Comparison of ENCODE assay signal across 26 cellular contexts in genomic region chr16:31016018-31016417, GRCh38. TPM values are rescaled to one million over a fixed set of nuclear protein-coding genes. Genes with fewer than 3 reads are reported as not detected.
A peak's percentile ranks its signal among the peaks of the same experiment; 100 is the strongest.
DNase-seq lines count a peak whose midpoint lies in the region; ATAC-seq, FAIRE-seq and TF ChIP-seq lines count a peak whose summit lies in the region.
"Had no signal": no experiment of that assay in that cellular context is flagged by ENCODE, and none has a peak within 500 bp of the region (broad histone marks: within the 10 kb centered on the region; RNA-seq: fewer than 3 reads in every experiment).

No MANE protein-coding gene starts in this region.

- CTCF ChIA-PET in IMR-90 (lab: Yijun Ruan, JAX) = interaction anchor here (0.5 to 0.7 kb wide), 2 partner anchors 31 to 164 kb away, joined by 3 to 4 read pairs; partner anchors contain the start of gene HSD3B7

- dilution Hi-C loops in IMR-90 (cut with HindIII; ENCODE audit: low sequenced_read_pairs, unreplicated experiment) = no loop called here

- no peak for TF ChIP-seq RAD21 in IMR-90 (IDR thresholded peaks at IDR 0.05; ENCODE audit: low read length)

- H3K36me3 ChIP-seq in IMR-90 (ENCODE audit: control insufficient read depth, insufficient read depth, low read length) (no peaks in the 10 kb centered on the region), body of pancreas (replicated peaks in 1 of 2; ENCODE audit: insufficient read depth in 1 of 2, low read depth in 2 of 2) (no peaks in the 10 kb centered on the region), osteoblast (ENCODE audit: insufficient read depth, low read length) (no peaks in the 10 kb centered on the region)
- H3K36me3 ChIP-seq: ascending aorta, heart left ventricle, suprapubic skin had no signal

- no peak for TF ChIP-seq POLR2A in IMR-90 (IDR thresholded peaks at IDR 0.05; ENCODE audit: low read depth, low read length)
- no peak for TF ChIP-seq POLR2A in body of pancreas (IDR thresholded peaks at IDR 0.05)
- no peak for TF ChIP-seq POLR2A in GM12892 (IDR thresholded peaks at IDR 0.05; ENCODE audit: low read depth, low read length)

- FAIRE-seq in D721Med (lab: Jason Lieb, UNC) (no peak), GM12892 (lab: Jason Lieb, UNC) (no peak)
- FAIRE-seq: islet of Langerhans had no signal

- peak overlapping the region; percentile 72 for H2AK9ac ChIP-seq in IMR-90 (replicated peaks; ENCODE audit: low read depth, low read length, poor library complexity)

- H3K4ac ChIP-seq in IMR-90 (ENCODE audit: low read depth, low read length) = no peak overlapping the region

- DNase-seq in D721Med (ENCODE audit: insufficient read length, low spot score) (no peak), IMR-90 (no peak), body of pancreas (peak; percentile 28 to 66 (median 36)), left lobe of liver (ENCODE audit: low spot score) (no peak), LoVo (ENCODE audit: low spot score) (no peak), GM12892 (ENCODE audit: insufficient read length) (no peak), osteoblast (ENCODE audit: insufficient read length, low spot score, missing footprints) (no peak)
- DNase-seq: activated CD4-positive, alpha-beta T cell treated with anti-CD3 and anti-CD28 coated beads for 48 hours; activated naive CD4-positive, alpha-beta T cell treated with anti-CD3 and anti-CD28 coated beads for 36 hours; COR-L47; cortex of kidney; GF-D8; midbrain; NK-92 treated with Interleukin-12 subunit alpha and Interleukin-12 subunit beta, amount 100 ng/mL, for 24 hours; Right ventricle myocardium superior; stimulated activated CD4-positive, alpha-beta T cell treated with anti-CD3 and anti-CD28 coated beads, Interleukin-4, amount 100 ng/mL, for 24 hours; stimulated activated CD8-positive, alpha-beta memory T cell treated with anti-CD3 and anti-CD28 coated beads, Interleukin-4, amount 100 ng/mL, for 48 hours had no signal

- H3K9me3 ChIP-seq in IMR-90 (ENCODE audit: control insufficient read depth, insufficient read depth, low read length) = no peaks in the 10 kb centered on the region
- no peaks in the 10 kb centered on the region for H3K9me3 ChIP-seq in body of pancreas
- no peaks in the 10 kb centered on the region for H3K9me3 ChIP-seq in osteoblast (ENCODE audit: low read depth, low read length)
- H3K9me3 ChIP-seq: ascending aorta, heart left ventricle, suprapubic skin had no signal

- no peak overlapping the region for H4K91ac ChIP-seq in IMR-90 (ENCODE audit: insufficient read depth, low read depth, low read length)

- H3K9ac ChIP-seq in IMR-90 (ENCODE audit: low read depth, low read length) = no peak overlapping the region
- H3K9ac ChIP-seq: KMS-11 had no signal

- ATAC-seq in IMR-90 (ENCODE audit: low read depth) (no peak), body of pancreas (peak; percentile 85), left lobe of liver (peak; percentile 59), HG03432 (IDR thresholded peaks at IDR 0.05; ENCODE audit: unreplicated experiment) (no peak)
- ATAC-seq: heart left ventricle had no signal

- H2BK120ac ChIP-seq in IMR-90 (ENCODE audit: low read depth, low read length) = no peak overlapping the region

- no peaks in the 10 kb centered on the region for H4K20me1 ChIP-seq in IMR-90 (ENCODE audit: insufficient read depth, low read length)
- H4K20me1 ChIP-seq in osteoblast (ENCODE audit: insufficient read depth, low read length) = no peaks in the 10 kb centered on the region

- peaks cover 2% of the 10 kb centered on the region; the same call in 1 of the 2 replicates for H3K4me1 ChIP-seq in IMR-90 (ENCODE audit: control insufficient read depth, insufficient read depth, low read length)
- peaks cover 10% of the 10 kb centered on the region for H3K4me1 ChIP-seq in body of pancreas
- H3K4me1 ChIP-seq in osteoblast (ENCODE audit: insufficient read depth, low read length) = peaks cover 1% of the 10 kb centered on the region
- H3K4me1 ChIP-seq: ascending aorta, heart left ventricle, suprapubic skin had no signal

- BruUV-seq in IMR-90 (replicated peaks; lab: Mats Ljungman, UMichigan) = no TSS peak

- no peaks in the 10 kb centered on the region for H3K9me1 ChIP-seq in IMR-90 (ENCODE audit: insufficient read depth, low read length)

- peaks cover 9% of the 10 kb centered on the region for H3K27me3 ChIP-seq in IMR-90 (ENCODE audit: control insufficient read depth, insufficient read depth, low read length)
- H3K27me3 ChIP-seq in body of pancreas = peaks cover 0 to 8% of the 10 kb centered on the region in 2 donors
- H3K27me3 ChIP-seq in osteoblast (ENCODE audit: insufficient read depth, low read length) = peaks cover 13% of the 10 kb centered on the region
- H3K27me3 ChIP-seq: ascending aorta had no signal

- no peak overlapping the region for H3K14ac ChIP-seq in IMR-90 (replicated peaks; ENCODE audit: low read depth, low read length)

- H3K79me1 ChIP-seq in IMR-90 (ENCODE audit: low read depth in 1 of 2, low read length in 2 of 2) = 0 out of 4 replicates have a peak, but pooled peaks cover 0 to 2% of the 10 kb centered on the region in 2 experiments

- no peaks in the 10 kb centered on the region for H3K79me2 ChIP-seq in osteoblast (ENCODE audit: insufficient read depth, low read length)

- TF ChIP-seq CTCF in D721Med (IDR thresholded peaks at IDR 0.05; ENCODE audit: insufficient read depth, missing control alignments) (peak; percentile 41), IMR-90 (conservative IDR thresholded peaks at IDR 0.05; ENCODE audit: low read depth, low read length) (no peak), body of pancreas (IDR thresholded peaks at IDR 0.05) (peak in 1 of 7 experiments; percentile 20), osteoblast (IDR thresholded peaks at IDR 0.05; ENCODE audit: extremely low read depth, low read depth, low read length) (no peak)

- no peak overlapping the region for H4K8ac ChIP-seq in IMR-90 (ENCODE audit: low read depth in 2 of 2, low read length in 2 of 2)

- H3K23ac ChIP-seq in IMR-90 (ENCODE audit: low read depth, low read length) = no peak overlapping the region

- H2AFZ ChIP-seq in IMR-90 (replicated peaks; ENCODE audit: low read length, poor library complexity) (peak overlapping the region; percentile 32), osteoblast (ENCODE audit: low read length) (no peak overlapping the region)

- intact Hi-C loops in IMR-90 (cut with micrococcal nuclease) (no loop called here), body of pancreas (cut with DNase I) (no loop called here)

- WGBS in IMR-90 (ENCODE audit: extremely low coverage in 2 of 2, insufficient read length in 1 of 2), 2 experiments = no CpG with 5 or more reads among the region's 6 CpGs
- WGBS in body of pancreas, 2 donors = 46 to 65% methylated on average over 6 of the region's 6 CpGs

- H2AK5ac ChIP-seq in IMR-90 (ENCODE audit: low read depth, low read length) = no peak overlapping the region

- H3K4me2 ChIP-seq in IMR-90 (ENCODE audit: low read depth, low read length) = no peak overlapping the region
- H3K4me2 ChIP-seq in osteoblast (ENCODE audit: insufficient read depth, low read length) = no peak overlapping the region
- H3K4me2 ChIP-seq: KMS-11 had no signal

- H2BK5ac ChIP-seq in IMR-90 (ENCODE audit: low read depth, low read length, poor library complexity, severe bottlenecking) = no peak overlapping the region

- H3K27ac ChIP-seq in IMR-90 (ENCODE audit: insufficient read depth, low read length) = no peak overlapping the region
- peak overlapping the region; percentile 6 to 75 (median 26) for H3K27ac ChIP-seq in body of pancreas
- H3K27ac ChIP-seq in osteoblast (ENCODE audit: low read depth, low read length) = no peak overlapping the region
- H3K27ac ChIP-seq: ascending aorta, epithelial cell of prostate, heart left ventricle, HL-60, KMS-11, suprapubic skin had no signal

- H3K4me3 ChIP-seq in IMR-90 (ENCODE audit: insufficient read depth, low read depth, low read length) (no peak overlapping the region), body of pancreas (no peak overlapping the region), osteoblast (ENCODE audit: insufficient read depth, low read length) (no peak overlapping the region)
- H3K4me3 ChIP-seq: ascending aorta, heart left ventricle, suprapubic skin had no signal

- no peak overlapping the region for H4K5ac ChIP-seq in IMR-90 (ENCODE audit: low read depth, low read length)

- in situ Hi-C loops in IMR-90 (cut with MboI; ENCODE audit: low sequenced_read_pairs) = no loop called here

- no peak overlapping the region for H3K18ac ChIP-seq in IMR-90 (ENCODE audit: low read depth, low read length)

- no peak overlapping the region for H2BK20ac ChIP-seq in IMR-90 (ENCODE audit: low read depth, low read length)

- no peak overlapping the region for H2BK15ac ChIP-seq in IMR-90 (ENCODE audit: low read depth, low read length)

- POLR2A ChIA-PET in IMR-90 (lab: Charles Lee; ENCODE audit: unreplicated experiment) = no interaction called here

- H3K56ac ChIP-seq in IMR-90 (ENCODE audit: extremely low read depth, insufficient read depth, low read length) = no peak overlapping the region

RNA-seq across cellular contexts. Expression of gene STX1B, which starts 5.6 kb away (rescaled TPM):
- total RNA-seq in IMR-90 (2012; rRNA removed) = 3.9 TPM in 2 replicates
- polyA plus RNA-seq in IMR-90 (2012; rRNA removed) = 11.4 and 14.9 TPM in 2 replicates
- polyA plus RNA-seq in IMR-90 (2012; cell fraction: cytosol; rRNA removed) = 3.8 and 4.4 TPM in 2 replicates
- polyA plus RNA-seq in IMR-90 (2012; cell fraction: nucleus; rRNA removed; ENCODE audit: low replicate concordance) = 152 and 177 TPM in 2 replicates
- total RNA-seq in body of pancreas = under 1 TPM; 0.26 to 0.33 TPM
- 4.2 TPM for total RNA-seq in left lobe of liver
- 2.3 TPM for polyA plus RNA-seq in GM12892 (2012; ENCODE audit: missing spikeins)
- 0.72 and 2.9 TPM in 2 replicates for total RNA-seq in osteoblast
- total RNA-seq: skeletal muscle tissue had no signal

RNA-seq across cellular contexts. Expression of gene STX4, which starts 17.3 kb away (rescaled TPM):
- 23.5 and 25.0 TPM in 2 replicates for total RNA-seq in IMR-90 (2012; rRNA removed)
- polyA plus RNA-seq in IMR-90 (2012; rRNA removed) = 66.4 and 67.9 TPM in 2 replicates
- 31.1 and 35.2 TPM in 2 replicates for polyA plus RNA-seq in IMR-90 (2012; cell fraction: cytosol; rRNA removed)
- polyA plus RNA-seq in IMR-90 (2012; cell fraction: nucleus; rRNA removed; ENCODE audit: low replicate concordance) = 247 and 257 TPM in 2 replicates
- total RNA-seq in body of pancreas = 10 to 100 TPM; 25.9 to 38.6 TPM
- 24.6 TPM for total RNA-seq in left lobe of liver
- 31.2 TPM for polyA plus RNA-seq in GM12892 (2012; ENCODE audit: missing spikeins)
- total RNA-seq in osteoblast = 26.8 and 30.6 TPM in 2 replicates

RNA-seq across cellular contexts. Expression of gene HSD3B7, which starts 31.0 kb away (rescaled TPM):
- total RNA-seq in IMR-90 (2012; rRNA removed) = 9.4 and 11.3 TPM in 2 replicates
- polyA plus RNA-seq in IMR-90 (2012; rRNA removed) = 8.5 and 9.3 TPM in 2 replicates
- 9.7 and 12.6 TPM in 2 replicates for polyA plus RNA-seq in IMR-90 (2012; cell fraction: cytosol; rRNA removed)
- 10.7 and 21.0 TPM in 2 replicates for polyA plus RNA-seq in IMR-90 (2012; cell fraction: nucleus; rRNA removed; ENCODE audit: low replicate concordance)
- 10 to 100 TPM; 20.5 to 21.4 TPM for total RNA-seq in body of pancreas
- 71.5 TPM for total RNA-seq in left lobe of liver
- polyA plus RNA-seq in GM12892 (2012; ENCODE audit: missing spikeins) = 0.74 TPM
- 45.6 and 47.7 TPM in 2 replicates for total RNA-seq in osteoblast

RNA-seq across cellular contexts. Expression of gene ZNF668, which starts 58.0 kb away (rescaled TPM):
- 4.5 and 5.3 TPM in 2 replicates for total RNA-seq in IMR-90 (2012; rRNA removed)
- 11.6 and 15.4 TPM in 2 replicates for polyA plus RNA-seq in IMR-90 (2012; rRNA removed)
- polyA plus RNA-seq in IMR-90 (2012; cell fraction: cytosol; rRNA removed) = 10.8 and 19.1 TPM in 2 replicates
- polyA plus RNA-seq in IMR-90 (2012; cell fraction: nucleus; rRNA removed; ENCODE audit: low replicate concordance) = 9.0 and 26.5 TPM in 2 replicates
- total RNA-seq in body of pancreas = 10 to 100 TPM in 1 of 2 donors, 1 to 10 TPM in 1; 2.9 to 15.2 TPM
- 3.6 TPM for total RNA-seq in left lobe of liver
- polyA plus RNA-seq in GM12892 (2012; ENCODE audit: missing spikeins) = 3.2 TPM
- total RNA-seq in osteoblast = 14.4 and 14.5 TPM in 2 replicates

RNA-seq across cellular contexts. Expression of gene ZNF646, which starts 58.2 kb away (rescaled TPM):
- total RNA-seq in IMR-90 (2012; rRNA removed) = 6.8 and 6.9 TPM in 2 replicates
- 4.9 and 5.5 TPM in 2 replicates for polyA plus RNA-seq in IMR-90 (2012; rRNA removed)
- 2.3 and 2.7 TPM in 2 replicates for polyA plus RNA-seq in IMR-90 (2012; cell fraction: cytosol; rRNA removed)
- 6.3 and 10.7 TPM in 2 replicates for polyA plus RNA-seq in IMR-90 (2012; cell fraction: nucleus; rRNA removed; ENCODE audit: low replicate concordance)
- 10 to 100 TPM; 12.7 to 14.5 TPM for total RNA-seq in body of pancreas
- 6.7 TPM for total RNA-seq in left lobe of liver
- polyA plus RNA-seq in GM12892 (2012; ENCODE audit: missing spikeins) = 5.3 TPM
- total RNA-seq in osteoblast = 15.6 and 18.5 TPM in 2 replicates

Comparison
In these comparisons a context has a peak if more than half of its experiments do, and no peak if none do; other contexts are left out.
1. DNase-seq: peak in body of pancreas (4 of 4); none in D721Med (single experiment), IMR-90 (single experiment), left lobe of liver (single experiment), LoVo (single experiment), GM12892 (single experiment) and osteoblast (single experiment).
2. ATAC-seq: peak in body of pancreas (single experiment) and left lobe of liver (single experiment); none in IMR-90 (single experiment) and HG03432 (single experiment).
3. H3K27ac ChIP-seq: peak in body of pancreas (4 of 4); none in IMR-90 (single experiment) and osteoblast (single experiment).